In genomic region chr7:34748244-34749039, GRCh38 we compare ENCODE assay signal across 8 cellular contexts.
DNase-seq lines count a peak whose midpoint lies in the region; ATAC-seq, FAIRE-seq and TF ChIP-seq lines count a peak whose summit lies in the region.

No MANE protein-coding gene starts in this region.

- H3K4me2 ChIP-seq in PC-3 (ENCODE audit: low read length) = peak overlapping the region; percentile 66

- no peak for FAIRE-seq in small intestine (lab: Jason Lieb, UNC)

- no peaks in the 10 kb centered on the region for H3K27me3 Mint-ChIP-seq in activated T-cell treated with anti-CD3 and anti-CD28 coated beads, Interleukin-2, amount 50 U/mL, for 4 hours (ENCODE audit: low read depth)

- intact Hi-C loops in PC-3 (cut with micrococcal nuclease) = loop anchor here (5.0 kb wide), 1 partner anchor 949 kb away; the partner anchor contains the start of gene HERPUD2

- no peaks in the 10 kb centered on the region for H4K20me1 ChIP-seq in PC-3 (ENCODE audit: low read length)

- H3K9me3 ChIP-seq in HEK293 (ENCODE audit: control insufficient read depth, insufficient read depth, low read depth, low read length) (no peaks in the 10 kb centered on the region), PC-3 (ENCODE audit: low read length) (no peaks in the 10 kb centered on the region), small intestine (ENCODE audit: control insufficient read depth, low read depth) (no peaks in the 10 kb centered on the region)

- no peak overlapping the region for H3K9ac ChIP-seq in PC-3 (ENCODE audit: low read length)

- TF ChIP-seq CTCF in HEK293 (tag by site-specific recombination; IDR thresholded peaks at IDR 0.05) (no peak), PC-3 (conservative IDR thresholded peaks at IDR 0.05; ENCODE audit: low read depth, low read length) (no peak), foreskin fibroblast (IDR thresholded peaks at IDR 0.05; ENCODE audit: low read depth, low read length) (no peak)

- 0 out of 2 replicates have a peak overlapping the region, but pooled peaks have one; percentile 19 for H2AFZ ChIP-seq in PC-3 (ENCODE audit: low read length)

- POLR2A ChIA-PET in HEK293 (lab: Yijun Ruan, JAX) = no interaction called here
- POLR2A ChIA-PET in PC-3 (lab: Charles Lee; ENCODE audit: unreplicated experiment) = interaction anchor here (0.6 kb wide), 1 partner anchor 1158 kb away, joined by 3 read pairs; no protein-coding TSS in a partner anchor

- H3K36me3 Mint-ChIP-seq in activated T-cell treated with anti-CD3 and anti-CD28 coated beads, Interleukin-2, amount 50 U/mL, for 4 hours (ENCODE audit: insufficient read depth) = no peaks in the 10 kb centered on the region

- WGBS in small intestine, 3 donors = 20 to 49% (median 39%) methylated on average over 6 to 7 of the region's 7 CpGs

- H3F3A ChIP-seq in PC-3 (ENCODE audit: low read length, unreplicated experiment) = peaks cover 6% of the 10 kb centered on the region

- no peaks in the 10 kb centered on the region for H3K27me3 ChIP-seq in PC-3 (ENCODE audit: low read length)
- H3K27me3 ChIP-seq in small intestine (ENCODE audit: control insufficient read depth in 2 of 2, insufficient read depth in 2 of 2, low read length in 2 of 2) = no peaks in the 10 kb centered on the region

- H3K4me1 Mint-ChIP-seq in activated T-cell treated with anti-CD3 and anti-CD28 coated beads, Interleukin-2, amount 50 U/mL, for 4 hours (ENCODE audit: low read depth) = no peaks in the 10 kb centered on the region

- no peaks in the 10 kb centered on the region for H3K9me2 ChIP-seq in PC-3 (replicated peaks; ENCODE audit: low read length)

- no peaks in the 10 kb centered on the region for H3K79me2 ChIP-seq in PC-3 (ENCODE audit: low read length)

- no peak overlapping the region for H3K27ac ChIP-seq in HEK293 (ENCODE audit: extremely low read depth, low read depth, low read length)
- H3K27ac ChIP-seq in PC-3 (ENCODE audit: low read length) = peak overlapping the region; percentile 62
- no peak overlapping the region for H3K27ac ChIP-seq in small intestine (ENCODE audit: low read depth in 1 of 2, low read length in 1 of 2)

- H3K4me3 ChIP-seq in HEK293 (ENCODE audit: low read depth, low read length) (no peak overlapping the region), PC-3 (ENCODE audit: low read length) (peak overlapping the region; percentile 33; the same call in 1 of the 2 replicates), foreskin fibroblast (ENCODE audit: low read depth in 1 of 2, low read length in 2 of 2) (no peak overlapping the region), small intestine (ENCODE audit: low read depth in 1 of 2, low read length in 2 of 2) (no peak overlapping the region)

- CTCF ChIA-PET in HEK293 (lab: Yijun Ruan, JAX) = interaction anchor here (0.7 to 1.6 kb wide), 3 partner anchors 10 to 179 kb away, joined by 3 to 6 read pairs (median 3); no protein-coding TSS in a partner anchor
- CTCF ChIA-PET in PC-3 (lab: Charles Lee) = no interaction called here

- BruUV-seq in PC-3 (replicated peaks; lab: Mats Ljungman, UMichigan) = no TSS peak

- H3K4me3 Mint-ChIP-seq in activated T-cell treated with anti-CD3 and anti-CD28 coated beads, Interleukin-2, amount 50 U/mL, for 4 hours = no peak overlapping the region

- no peaks in the 10 kb centered on the region for H3K36me3 ChIP-seq in HEK293 (ENCODE audit: control insufficient read depth in 2 of 2, insufficient read depth in 1 of 2, low read length in 2 of 2)
- H3K36me3 ChIP-seq in PC-3 (ENCODE audit: low read depth, low read length) = no peaks in the 10 kb centered on the region
- H3K36me3 ChIP-seq in small intestine (ENCODE audit: control insufficient read depth in 2 of 2, insufficient read depth in 2 of 2, low read length in 2 of 2) = no peaks in the 10 kb centered on the region

- no peaks in the 10 kb centered on the region for H3K9me3 Mint-ChIP-seq in activated T-cell treated with anti-CD3 and anti-CD28 coated beads, Interleukin-2, amount 50 U/mL, for 4 hours

- DNase-seq in PC-3 (peak; percentile 97), foreskin fibroblast (peak; percentile 79), small intestine (peak; percentile 85), activated gamma-delta T cell (lab: John Stamatoyannopoulos, UW) (no peak)
- DNase-seq in stimulated activated CD4-positive, alpha-beta T cell treated with anti-CD3 and anti-CD28 coated beads, Interleukin-12 subunit alpha, Interleukin-12 subunit beta, amount 100 ng/mL, for 4 hours = no peak
- no peak for DNase-seq in activated T-cell treated with anti-CD3 and anti-CD28 coated beads, Interleukin-2, amount 50 U/mL, for 4 hours

- ATAC-seq in PC-3 (peak; percentile 94), HG03457 (IDR thresholded peaks at IDR 0.05; ENCODE audit: unreplicated experiment) (no peak)
- ATAC-seq in activated T-cell treated with anti-CD3 and anti-CD28 coated beads, Interleukin-2, amount 50 U/mL, for 4 hours = no peak

- H3K4me1 ChIP-seq in HEK293 (ENCODE audit: control insufficient read depth, insufficient read depth, low read length) (peaks cover 8% of the 10 kb centered on the region), PC-3 (ENCODE audit: insufficient read depth, low read length) (peaks cover 20% of the 10 kb centered on the region), small intestine (ENCODE audit: control insufficient read depth in 2 of 2, insufficient read depth in 1 of 2, low read depth in 1 of 2, low read length in 1 of 2) (no peaks in the 10 kb centered on the region)

TF ChIP-seq in HEK293, 187 proteins besides CTCF, POLR2A, EP300 and RAD21 (continues in another document):
- TF ChIP-seq ZNF660 (tag by site-specific recombination; IDR thresholded peaks at IDR 0.05) = peak; percentile 75
- TF ChIP-seq ZNF335 (tag by site-specific recombination; conservative IDR thresholded peaks at IDR 0.05) = peak; percentile 61
- TF ChIP-seq ZBTB20 (tag by site-specific recombination; IDR thresholded peaks at IDR 0.05) = no peak
- TF ChIP-seq ZNF184 (tag by site-specific recombination; IDR thresholded peaks at IDR 0.05) = 0 out of 2 replicates have a peak, but pooled peaks have one; percentile 45
- TF ChIP-seq, protein P1, sequence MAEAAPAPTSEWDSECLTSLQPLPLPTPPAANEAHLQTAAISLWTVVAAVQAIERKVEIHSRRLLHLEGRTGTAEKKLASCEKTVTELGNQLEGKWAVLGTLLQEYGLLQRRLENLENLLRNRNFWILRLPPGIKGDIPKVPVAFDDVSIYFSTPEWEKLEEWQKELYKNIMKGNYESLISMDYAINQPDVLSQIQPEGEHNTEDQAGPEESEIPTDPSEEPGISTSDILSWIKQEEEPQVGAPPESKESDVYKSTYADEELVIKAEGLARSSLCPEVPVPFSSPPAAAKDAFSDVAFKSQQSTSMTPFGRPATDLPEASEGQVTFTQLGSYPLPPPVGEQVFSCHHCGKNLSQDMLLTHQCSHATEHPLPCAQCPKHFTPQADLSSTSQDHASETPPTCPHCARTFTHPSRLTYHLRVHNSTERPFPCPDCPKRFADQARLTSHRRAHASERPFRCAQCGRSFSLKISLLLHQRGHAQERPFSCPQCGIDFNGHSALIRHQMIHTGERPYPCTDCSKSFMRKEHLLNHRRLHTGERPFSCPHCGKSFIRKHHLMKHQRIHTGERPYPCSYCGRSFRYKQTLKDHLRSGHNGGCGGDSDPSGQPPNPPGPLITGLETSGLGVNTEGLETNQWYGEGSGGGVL (tag by site-specific recombination; IDR thresholded peaks at IDR 0.05) = peak; percentile 81
- TF ChIP-seq ZNF843 (tag by site-specific recombination; IDR thresholded peaks at IDR 0.05) = 0 out of 2 replicates have a peak, but pooled peaks have one; percentile 22
- peak; percentile 62 for TF ChIP-seq GLIS1 (tag by site-specific recombination; IDR thresholded peaks at IDR 0.05)
- TF ChIP-seq ZNF132 (tag by site-specific recombination; IDR thresholded peaks at IDR 0.05; ENCODE audit: borderline replicate concordance) = no peak
- TF ChIP-seq ZFHX2 (tag by site-specific recombination; conservative IDR thresholded peaks at IDR 0.05) = no peak
- TF ChIP-seq, protein P2, sequence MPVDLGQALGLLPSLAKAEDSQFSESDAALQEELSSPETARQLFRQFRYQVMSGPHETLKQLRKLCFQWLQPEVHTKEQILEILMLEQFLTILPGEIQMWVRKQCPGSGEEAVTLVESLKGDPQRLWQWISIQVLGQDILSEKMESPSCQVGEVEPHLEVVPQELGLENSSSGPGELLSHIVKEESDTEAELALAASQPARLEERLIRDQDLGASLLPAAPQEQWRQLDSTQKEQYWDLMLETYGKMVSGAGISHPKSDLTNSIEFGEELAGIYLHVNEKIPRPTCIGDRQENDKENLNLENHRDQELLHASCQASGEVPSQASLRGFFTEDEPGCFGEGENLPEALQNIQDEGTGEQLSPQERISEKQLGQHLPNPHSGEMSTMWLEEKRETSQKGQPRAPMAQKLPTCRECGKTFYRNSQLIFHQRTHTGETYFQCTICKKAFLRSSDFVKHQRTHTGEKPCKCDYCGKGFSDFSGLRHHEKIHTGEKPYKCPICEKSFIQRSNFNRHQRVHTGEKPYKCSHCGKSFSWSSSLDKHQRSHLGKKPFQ (tag by site-specific recombination; IDR thresholded peaks at IDR 0.05) = peak; percentile 88
- TF ChIP-seq, protein P3, sequence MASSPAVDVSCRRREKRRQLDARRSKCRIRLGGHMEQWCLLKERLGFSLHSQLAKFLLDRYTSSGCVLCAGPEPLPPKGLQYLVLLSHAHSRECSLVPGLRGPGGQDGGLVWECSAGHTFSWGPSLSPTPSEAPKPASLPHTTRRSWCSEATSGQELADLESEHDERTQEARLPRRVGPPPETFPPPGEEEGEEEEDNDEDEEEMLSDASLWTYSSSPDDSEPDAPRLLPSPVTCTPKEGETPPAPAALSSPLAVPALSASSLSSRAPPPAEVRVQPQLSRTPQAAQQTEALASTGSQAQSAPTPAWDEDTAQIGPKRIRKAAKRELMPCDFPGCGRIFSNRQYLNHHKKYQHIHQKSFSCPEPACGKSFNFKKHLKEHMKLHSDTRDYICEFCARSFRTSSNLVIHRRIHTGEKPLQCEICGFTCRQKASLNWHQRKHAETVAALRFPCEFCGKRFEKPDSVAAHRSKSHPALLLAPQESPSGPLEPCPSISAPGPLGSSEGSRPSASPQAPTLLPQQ (tag by site-specific recombination; IDR thresholded peaks at IDR 0.05) = peak; percentile 40; the same call in 1 of the 2 replicates
- TF ChIP-seq INSM2 (tag by site-specific recombination; IDR thresholded peaks at IDR 0.05) = peak; percentile 82

Comparison
In these comparisons a context has a peak if more than half of its experiments do, and no peak if none do; other contexts are left out.
1. DNase-seq: peak in PC-3 (single experiment), foreskin fibroblast (2 of 2) and small intestine (single experiment); none in stimulated activated CD4-positive, alpha-beta T cell treated with anti-CD3 and anti-CD28 coated beads, Interleukin-12 subunit alpha, Interleukin-12 subunit beta, amount 100 ng/mL, for 4 hours (single experiment), activated gamma-delta T cell (single experiment) and activated T-cell treated with anti-CD3 and anti-CD28 coated beads, Interleukin-2, amount 50 U/mL, for 4 hours (single experiment).